Comparison of ENCODE assay signal across 10 cellular contexts in genomic region chr19:1236566-1236965, GRCh38. TPM values are rescaled to one million over a fixed set of nuclear protein-coding genes. Genes with fewer than 3 reads are reported as not detected.
DNase-seq lines count a peak whose midpoint lies in the region; TF ChIP-seq lines count a peak whose summit lies in the region.
"Had no signal": no experiment of that assay in that cellular context is flagged by ENCODE, and none has a peak within 500 bp of the region (broad histone marks: within the 10 kb centered on the region; RNA-seq: fewer than 3 reads in every experiment).

No MANE protein-coding gene starts in this region.

- H2AFZ ChIP-seq in hepatocyte: no peak overlapping the region

- H3K9me3 ChIP-seq in hepatocyte (ENCODE audit: low read depth) (no peaks in the 10 kb centered on the region), subcutaneous abdominal adipose tissue (ENCODE audit: control insufficient read depth in 5 of 5, low read length in 5 of 5) (no peaks in the 10 kb centered on the region)

- H3K9me3 Mint-ChIP-seq in activated CD4-positive, alpha-beta T cell treated with anti-CD3 and anti-CD28 coated beads, Interleukin-2, amount 10 ng/mL, durations not matched to agents 24 days and 14 days: no peaks in the 10 kb centered on the region
- H3K9me3 Mint-ChIP-seq: stimulated activated naive CD8-positive, alpha-beta T cell treated with anti-CD3 and anti-CD28 coated beads, Interleukin-15, Interleukin-2, amounts not matched to agents 100 ng/mL and 50 ng/mL, for 24 hours had no signal

- no peaks in the 10 kb centered on the region for H3K9me2 ChIP-seq in hepatocyte (replicated peaks; ENCODE audit: insufficient read depth)

- WGBS in hepatocyte (ENCODE audit: low lambda C conversion rate, missing lambda C conversion rate): 33% methylated on average over 14 of the region's 42 CpGs

- DNase-seq in activated CD4-positive, alpha-beta T cell treated with anti-CD3 and anti-CD28 coated beads, Interleukin-2, amount 10 ng/mL, durations not matched to agents 24 days and 14 days: no peak
- no peak for DNase-seq in activated CD4-positive, alpha-beta T cell treated with anti-CD3 and anti-CD28 coated beads, Interleukin-2, amount 50 U/mL, for 48 hours
- DNase-seq in hepatocyte (ENCODE audit: low spot score) (no peak), SKM-1 (lab: John Stamatoyannopoulos, UW; ENCODE audit: unreplicated experiment) (no peak), T1000 (lab: John Stamatoyannopoulos, UW) (no peak), EL (no peak)
- DNase-seq: T-helper 1 cell had no signal

- no peak overlapping the region for H3K9ac ChIP-seq in subcutaneous abdominal adipose tissue (ENCODE audit: low read length in 5 of 5)

- intact Hi-C loops in activated CD4-positive, alpha-beta T cell treated with anti-CD3 and anti-CD28 coated beads, Interleukin-2, amount 10 ng/mL, durations not matched to agents 24 days and 14 days (cut with micrococcal nuclease): no loop called here

- H3K4me3 Mint-ChIP-seq in activated CD4-positive, alpha-beta T cell treated with anti-CD3 and anti-CD28 coated beads, Interleukin-2, amount 10 ng/mL, durations not matched to agents 24 days and 14 days: peak overlapping the region; percentile 62

- TF ChIP-seq CTCF in WI38 (IDR thresholded peaks at IDR 0.05; ENCODE audit: low read depth, low read length) (no peak), hepatocyte (IDR thresholded peaks at IDR 0.05; ENCODE audit: poor library complexity) (no peak)

- H4K20me1 ChIP-seq in hepatocyte (ENCODE audit: insufficient read depth, poor library complexity, severe bottlenecking): no peaks in the 10 kb centered on the region

- no peak overlapping the region for H3K27ac ChIP-seq in hepatocyte
- no peak overlapping the region for H3K27ac ChIP-seq in subcutaneous abdominal adipose tissue (ENCODE audit: low read depth, low read length)

- H3K4me3 ChIP-seq in WI38 (ENCODE audit: low read depth, low read length) (peak overlapping the region; percentile 76), hepatocyte (peak overlapping the region; percentile 97), subcutaneous abdominal adipose tissue (ENCODE audit: low read depth in 1 of 5, low read length in 5 of 5) (peak overlapping the region in 3 of 5 donors; percentile 40 to 70 (median 59))

- peaks cover 4% of the 10 kb centered on the region for H3K79me2 ChIP-seq in hepatocyte

- no peak overlapping the region for H3K27ac Mint-ChIP-seq in activated CD4-positive, alpha-beta T cell treated with anti-CD3 and anti-CD28 coated beads, Interleukin-2, amount 10 ng/mL, durations not matched to agents 24 days and 14 days
- H3K27ac Mint-ChIP-seq: stimulated activated naive CD8-positive, alpha-beta T cell treated with anti-CD3 and anti-CD28 coated beads, Interleukin-15, Interleukin-2, amounts not matched to agents 100 ng/mL and 50 ng/mL, for 24 hours had no signal

- peaks cover 12% of the 10 kb centered on the region for H3K27me3 Mint-ChIP-seq in activated CD4-positive, alpha-beta T cell treated with anti-CD3 and anti-CD28 coated beads, Interleukin-2, amount 10 ng/mL, durations not matched to agents 24 days and 14 days

- peaks cover 32% of the 10 kb centered on the region for H3K4me1 ChIP-seq in hepatocyte (ENCODE audit: insufficient read depth)
- peaks cover 0 to 55% (median 43%) of the 10 kb centered on the region in 5 donors for H3K4me1 ChIP-seq in subcutaneous abdominal adipose tissue (ENCODE audit: control insufficient read depth in 5 of 5, insufficient read depth in 5 of 5, low read length in 5 of 5)

- H3K4me1 Mint-ChIP-seq in activated CD4-positive, alpha-beta T cell treated with anti-CD3 and anti-CD28 coated beads, Interleukin-2, amount 10 ng/mL, durations not matched to agents 24 days and 14 days: peaks cover 17% of the 10 kb centered on the region

- H3K27me3 ChIP-seq in hepatocyte (no peaks in the 10 kb centered on the region), subcutaneous abdominal adipose tissue (ENCODE audit: control insufficient read depth in 5 of 5, insufficient read depth in 4 of 5, low read length in 5 of 5) (peaks cover 0 to 11% (median 8%) of the 10 kb centered on the region in 5 donors)

- H3K4me2 ChIP-seq in hepatocyte: peak overlapping the region; percentile 100

- no peaks in the 10 kb centered on the region for H3K36me3 ChIP-seq in hepatocyte (replicated peaks; ENCODE audit: insufficient read depth, low read depth)
- H3K36me3 ChIP-seq in subcutaneous abdominal adipose tissue (ENCODE audit: control insufficient read depth in 5 of 5, insufficient read depth in 5 of 5, low read length in 5 of 5): no peaks in the 10 kb centered on the region

- H3K36me3 Mint-ChIP-seq in activated CD4-positive, alpha-beta T cell treated with anti-CD3 and anti-CD28 coated beads, Interleukin-2, amount 10 ng/mL, durations not matched to agents 24 days and 14 days (ENCODE audit: low read depth): peaks cover 3% of the 10 kb centered on the region

RNA-seq across cellular contexts. Expression of gene CBARP, which starts 1.2 kb away (rescaled TPM):
- total RNA-seq in activated CD4-positive, alpha-beta T cell treated with anti-CD3 and anti-CD28 coated beads, Interleukin-2, amount 10 ng/mL, durations not matched to agents 24 days and 14 days: 1.7 and 1.9 TPM in 2 replicates
- 1.1 and 4.2 TPM in 2 replicates for total RNA-seq in hepatocyte
- polyA plus RNA-seq in hepatocyte: 7.1 and 10.7 TPM in 2 replicates

RNA-seq across cellular contexts. Expression of gene ATP5F1D, which starts 5.0 kb away (rescaled TPM):
- total RNA-seq in activated CD4-positive, alpha-beta T cell treated with anti-CD3 and anti-CD28 coated beads, Interleukin-2, amount 10 ng/mL, durations not matched to agents 24 days and 14 days: 254 and 269 TPM in 2 replicates
- 54.0 and 64.1 TPM in 2 replicates for total RNA-seq in hepatocyte
- 291 and 297 TPM in 2 replicates for polyA plus RNA-seq in hepatocyte

RNA-seq across cellular contexts. Expression of gene MIDN, which starts 11.8 kb away (rescaled TPM):
- 72.3 and 82.4 TPM in 2 replicates for total RNA-seq in activated CD4-positive, alpha-beta T cell treated with anti-CD3 and anti-CD28 coated beads, Interleukin-2, amount 10 ng/mL, durations not matched to agents 24 days and 14 days
- total RNA-seq in hepatocyte: 28.7 and 30.1 TPM in 2 replicates
- polyA plus RNA-seq in hepatocyte: 94.6 and 98.4 TPM in 2 replicates

RNA-seq across cellular contexts. Expression of gene STK11, which starts 31.0 kb away (rescaled TPM):
- total RNA-seq in activated CD4-positive, alpha-beta T cell treated with anti-CD3 and anti-CD28 coated beads, Interleukin-2, amount 10 ng/mL, durations not matched to agents 24 days and 14 days: 70.3 and 70.9 TPM in 2 replicates
- 48.9 and 53.3 TPM in 2 replicates for total RNA-seq in hepatocyte
- 73.8 and 76.6 TPM in 2 replicates for polyA plus RNA-seq in hepatocyte

RNA-seq across cellular contexts. Expression of gene CIRBP, which starts 32.6 kb away (rescaled TPM):
- total RNA-seq in activated CD4-positive, alpha-beta T cell treated with anti-CD3 and anti-CD28 coated beads, Interleukin-2, amount 10 ng/mL, durations not matched to agents 24 days and 14 days: 237 TPM in 2 replicates
- 212 and 361 TPM in 2 replicates for total RNA-seq in hepatocyte
- polyA plus RNA-seq in hepatocyte: 202 and 261 TPM in 2 replicates
